27 cellular contexts compared by ENCODE assay signal in the genomic region with DNA sequence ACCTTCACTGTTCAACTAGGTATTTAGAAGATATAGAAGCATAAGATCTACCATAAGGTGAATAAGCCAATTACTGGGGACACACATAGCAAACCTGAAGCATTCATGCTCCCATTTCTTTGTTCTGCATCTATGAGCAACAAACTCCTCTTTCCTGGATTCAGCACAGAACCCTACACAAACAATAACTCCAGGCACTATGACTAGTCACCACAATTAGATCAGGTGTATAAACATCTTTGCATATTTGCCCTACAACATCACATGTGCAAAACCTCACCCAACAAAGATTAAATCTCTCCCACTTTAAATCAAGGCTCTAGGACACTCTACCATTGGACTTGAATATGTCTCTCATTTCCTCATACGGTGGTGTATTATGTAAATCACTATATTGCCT.
"Had no signal": no experiment of that assay in that cellular context is flagged by ENCODE, and none has a peak within 500 bp of the region (broad histone marks: within the 10 kb centered on the region; RNA-seq: fewer than 3 reads in every experiment).

No MANE protein-coding gene starts in this region.

- H3K4me1 ChIP-seq: gastrocnemius medialis had no signal

- H3K27me3 ChIP-seq: gastrocnemius medialis, neutrophil, sigmoid colon had no signal

- H3K27ac ChIP-seq: gastrocnemius medialis, neutrophil, sigmoid colon, thoracic aorta had no signal

- H3K27me3 Mint-ChIP-seq: activated CD4-positive, alpha-beta T cell treated with anti-CD3 and anti-CD28 coated beads for 36 hours; activated naive CD8-positive, alpha-beta T cell; progenitor cell of endocrine pancreas; stimulated activated naive CD8-positive, alpha-beta T cell treated with anti-CD3 and anti-CD28 coated beads, Interleukin-15, Interleukin-2, amounts not matched to agents 100 ng/mL and 50 ng/mL, for 24 hours; T-helper 17 cell had no signal

- H3K9me3 Mint-ChIP-seq: nephron progenitor cell had no signal

- ATAC-seq: activated CD4-positive, alpha-beta T cell treated with anti-CD3 and anti-CD28 coated beads for 36 hours; activated T-cell treated with anti-CD3 and anti-CD28 coated beads, Interleukin-2, amount 50 U/mL, for 72 hours; gastrocnemius medialis; left colon; stimulated activated effector memory CD8-positive, alpha-beta T cell treated with anti-CD3 and anti-CD28 coated beads, Interleukin-12 subunit alpha, Interleukin-12 subunit beta, amount 100 ng/mL, for 72 hours; T-helper 17 cell had no signal

- H3K4me1 Mint-ChIP-seq: activated CD4-positive, alpha-beta T cell treated with anti-CD3 and anti-CD28 coated beads for 36 hours; naive B cell; stimulated activated effector memory CD8-positive, alpha-beta T cell treated with anti-CD3 and anti-CD28 coated beads, Interleukin-12 subunit alpha, Interleukin-12 subunit beta, amount 100 ng/mL, for 72 hours; T-helper 17 cell had no signal

- H3K27ac Mint-ChIP-seq: activated CD4-positive, alpha-beta T cell treated with anti-CD3 and anti-CD28 coated beads for 36 hours; activated naive CD8-positive, alpha-beta T cell; activated T-cell treated with anti-CD3 and anti-CD28 coated beads, Interleukin-2, amount 50 U/mL, for 72 hours; mesothelial cell of epicardium; naive B cell; nephron progenitor cell; progenitor cell of endocrine pancreas; stimulated activated effector memory CD8-positive, alpha-beta T cell treated with anti-CD3 and anti-CD28 coated beads, Interleukin-12 subunit alpha, Interleukin-12 subunit beta, amount 100 ng/mL, for 72 hours; stimulated activated naive CD8-positive, alpha-beta T cell treated with anti-CD3 and anti-CD28 coated beads, Interleukin-15, Interleukin-2, amounts not matched to agents 100 ng/mL and 50 ng/mL, for 24 hours; T-helper 17 cell had no signal

- H3K36me3 Mint-ChIP-seq: activated naive CD8-positive, alpha-beta T cell; mesothelial cell of epicardium; naive B cell; stimulated activated effector memory CD8-positive, alpha-beta T cell treated with anti-CD3 and anti-CD28 coated beads, Interleukin-12 subunit alpha, Interleukin-12 subunit beta, amount 100 ng/mL, for 72 hours had no signal

- DNase-seq: activated CD4-positive, alpha-beta T cell treated with anti-CD3 and anti-CD28 coated beads for 36 hours; activated CD4-positive, CD25-positive, alpha-beta regulatory T cell; activated naive CD4-positive, alpha-beta T cell treated with Interleukin-2 at 50 U/mL for 16 hours; activated T-cell treated with anti-CD3 and anti-CD28 coated beads for 4 hours; activated T-cell treated with anti-CD3 and anti-CD28 coated beads, Interleukin-2, amount 50 U/mL, for 72 hours; anterior cingulate cortex; dermis blood vessel endothelial cell; effector CD4-positive, alpha-beta T cell; gastrocnemius medialis; glutamatergic neuron; islet precursor cell; left colon; naive B cell; nephron progenitor cell; retina; sigmoid colon; small intestine; stimulated activated CD4-positive, alpha-beta T cell treated with anti-CD3 and anti-CD28 coated beads, Interleukin-4, amount 100 ng/mL, for 24 hours; T-helper 17 cell; trophoblast cell had no signal

- H3K4me3 Mint-ChIP-seq: activated CD4-positive, alpha-beta T cell treated with anti-CD3 and anti-CD28 coated beads for 36 hours; activated naive CD8-positive, alpha-beta T cell; activated T-cell treated with anti-CD3 and anti-CD28 coated beads, Interleukin-2, amount 50 U/mL, for 72 hours; mesothelial cell of epicardium; naive B cell; nephron progenitor cell; stimulated activated effector memory CD8-positive, alpha-beta T cell treated with anti-CD3 and anti-CD28 coated beads, Interleukin-12 subunit alpha, Interleukin-12 subunit beta, amount 100 ng/mL, for 72 hours; stimulated activated naive CD8-positive, alpha-beta T cell treated with anti-CD3 and anti-CD28 coated beads, Interleukin-15, Interleukin-2, amounts not matched to agents 100 ng/mL and 50 ng/mL, for 24 hours; T-helper 17 cell had no signal
